In genomic region chr15:23035964-23036566, GRCh38 we compare ENCODE assay signal across 8 cellular contexts. TPM values are rescaled to one million over a fixed set of nuclear protein-coding genes. Genes with fewer than 3 reads are reported as not detected.
A peak's percentile ranks its signal among the peaks of the same experiment; 100 is the strongest.
DNase-seq lines count a peak whose midpoint lies in the region; ATAC-seq and TF ChIP-seq lines count a peak whose summit lies in the region.

No MANE protein-coding gene starts in this region.

- peaks cover 51% of the 10 kb centered on the region for H3K36me3 Mint-ChIP-seq in Caco-2 (ENCODE audit: insufficient read depth, unreplicated experiment)

- H3K27ac Mint-ChIP-seq in Caco-2 (ENCODE audit: unreplicated experiment), result no peak overlapping the region

- H3K4me1 ChIP-seq in Caco-2, result peaks cover 18% of the 10 kb centered on the region
- peaks cover 13% of the 10 kb centered on the region for H3K4me1 ChIP-seq in adipocyte (ENCODE audit: control insufficient read depth, insufficient read depth, low read length)

- ATAC-seq in HG03196 (IDR thresholded peaks at IDR 0.05; ENCODE audit: unreplicated experiment) (no peak), GM21526 (IDR thresholded peaks at IDR 0.05; ENCODE audit: low FRiP score, unreplicated experiment) (no peak)

- intact Hi-C loops in Caco-2 (cut with micrococcal nuclease; ENCODE audit: unreplicated experiment), result loop anchor here (5.0 kb wide), 1 partner anchor 144 kb away; no protein-coding TSS in a partner anchor

- peak; percentile 70 to 77 for DNase-seq in Caco-2
- DNase-seq in GM20000 (ENCODE audit: low spot score), result peak; percentile 56
- peak; percentile 67 for DNase-seq in RKO (ENCODE audit: low spot score)
- peak; percentile 67 for DNase-seq in adipocyte (ENCODE audit: low read depth)
- peak; percentile 72 for DNase-seq in iPS-NIHi11 (ENCODE audit: low spot score)
- DNase-seq in stimulated activated CD4-positive, alpha-beta T cell treated with anti-CD3 and anti-CD28 coated beads, Interleukin-4, amount 100 ng/mL, for 24 hours, result peak; percentile 64

- no peak overlapping the region for H3K4me3 Mint-ChIP-seq in Caco-2 (ENCODE audit: unreplicated experiment)

- POLR2A ChIA-PET in Caco-2 (lab: Charles Lee), result no interaction called here

- no peaks in the 10 kb centered on the region for H3K27me3 Mint-ChIP-seq in Caco-2 (ENCODE audit: insufficient read depth, unreplicated experiment)

- BruUV-seq in Caco-2 (replicated peaks; lab: Mats Ljungman, UMichigan), result no TSS peak

- H3K4me1 Mint-ChIP-seq in Caco-2 (ENCODE audit: low read depth, unreplicated experiment), result peaks cover 23% of the 10 kb centered on the region

- CTCF ChIA-PET in Caco-2 (lab: Charles Lee), result interaction anchor here (0.6 to 1.0 kb wide), 4 partner anchors 8 to 432 kb away, joined by 3 to 6 read pairs (median 3); no protein-coding TSS in a partner anchor

- H3K9me3 ChIP-seq in Caco-2 (no peaks in the 10 kb centered on the region), adipocyte (ENCODE audit: control insufficient read depth, low read length) (no peaks in the 10 kb centered on the region)

- no peak overlapping the region for H3K4me3 ChIP-seq in Caco-2 (ENCODE audit: low read depth, low read length)
- H3K4me3 ChIP-seq in adipocyte (ENCODE audit: low read length), result no peak overlapping the region

- H3K9ac ChIP-seq in adipocyte (ENCODE audit: low read length), result peak overlapping the region; percentile 20

- H3K27me3 ChIP-seq in Caco-2 (replicated peaks; ENCODE audit: control insufficient read depth, insufficient read depth, low read length) (no peaks in the 10 kb centered on the region), adipocyte (replicated peaks; ENCODE audit: control insufficient read depth, insufficient read depth, low read length) (no peaks in the 10 kb centered on the region)

- TF ChIP-seq CTCF in Caco-2 (IDR thresholded peaks at IDR 0.05; ENCODE audit: insufficient read depth in 1 of 2, low read depth in 1 of 2, low read length in 1 of 2, severe bottlenecking in 1 of 2, unreplicated experiment in 1 of 2) (peak; percentile 71 to 82), GM20000 (IDR thresholded peaks at IDR 0.05; ENCODE audit: extremely low read depth, missing control alignments) (peak; percentile 66)

- peaks cover 9% of the 10 kb centered on the region for H3K9me3 Mint-ChIP-seq in Caco-2 (ENCODE audit: unreplicated experiment)

- H3K36me3 ChIP-seq in Caco-2 (ENCODE audit: control insufficient read depth, insufficient read depth, low read length) (peaks cover 10% of the 10 kb centered on the region), adipocyte (ENCODE audit: control insufficient read depth, insufficient read depth, low read length, severe bottlenecking) (peaks cover 51% of the 10 kb centered on the region)

RNA-seq across cellular contexts. Expression of gene TUBGCP5, which starts 3.3 kb away (rescaled TPM):
- total RNA-seq in Caco-2 (2022), result 48.3 and 53.1 TPM in 2 replicates

RNA-seq across cellular contexts. Expression of gene CYFIP1, which starts 55.9 kb away (rescaled TPM):
- 205 and 211 TPM in 2 replicates for total RNA-seq in Caco-2 (2022)
